13 cellular contexts compared by ENCODE assay signal in genomic region chr22:37462426-37462825, GRCh38. TPM values are rescaled to one million over a fixed set of nuclear protein-coding genes. Genes with fewer than 3 reads are reported as not detected.
DNase-seq lines count a peak whose midpoint lies in the region; ATAC-seq and TF ChIP-seq lines count a peak whose summit lies in the region.
"Had no signal": no experiment of that assay in that cellular context is flagged by ENCODE, and none has a peak within 500 bp of the region (broad histone marks: within the 10 kb centered on the region; RNA-seq: fewer than 3 reads in every experiment).

No MANE protein-coding gene starts in this region.

- no peaks in the 10 kb centered on the region for H3K36me3 ChIP-seq in SK-N-SH (replicated peaks in 1 of 2; ENCODE audit: control insufficient read depth in 1 of 2, insufficient read depth in 2 of 2, low read length in 1 of 2)
- peaks cover 24% of the 10 kb centered on the region for H3K36me3 ChIP-seq in BLaER1
- H3K36me3 ChIP-seq: HAP-1 had no signal

- H3K4me2 ChIP-seq in SK-N-SH = no peak overlapping the region
- 0 out of 2 replicates have a peak overlapping the region, but pooled peaks have one; percentile 12 for H3K4me2 ChIP-seq in BLaER1

- ATAC-seq in SK-N-SH treated with all-trans-retinoic acid at 6 μM for 48 hours = no peak; the same call in 2 of the 3 replicates

- H3K27me3 ChIP-seq in SK-N-SH (ENCODE audit: insufficient read depth) (0 out of 2 replicates have a peak, but pooled peaks cover 7% of the 10 kb centered on the region), BLaER1 (no peaks in the 10 kb centered on the region)

- TF ChIP-seq RAD21 in SK-N-SH (IDR thresholded peaks at IDR 0.05; ENCODE audit: low read length) = no peak

- no peak overlapping the region for H3K4me3 ChIP-seq in SK-N-SH (ENCODE audit: low read depth in 2 of 2, low read length in 1 of 2)
- no peak overlapping the region for H3K4me3 ChIP-seq in BLaER1
- H3K4me3 ChIP-seq: HAP-1 had no signal

- TF ChIP-seq CTCF in SK-N-SH (IDR thresholded peaks at IDR 0.05) (no peak), brain (conservative IDR thresholded peaks at IDR 0.05) (no peak)

- H3K9me3 ChIP-seq in SK-N-SH (no peaks in the 10 kb centered on the region), BLaER1 (no peaks in the 10 kb centered on the region)
- H3K9me3 ChIP-seq: HAP-1 had no signal

- H3K4me1 Mint-ChIP-seq in brain = peaks cover 52% of the 10 kb centered on the region

- H3K4me3 Mint-ChIP-seq in brain = peak overlapping the region in 1 of 5 experiments; percentile 32
- H3K4me3 Mint-ChIP-seq: CD4-positive, alpha-beta memory T cell had no signal

- H3K27me3 Mint-ChIP-seq in brain = peaks cover 13% of the 10 kb centered on the region
- H3K27me3 Mint-ChIP-seq: CD4-positive, alpha-beta memory T cell had no signal

- no peaks in the 10 kb centered on the region for H4K20me1 ChIP-seq in SK-N-SH (ENCODE audit: insufficient read depth)
- peaks cover 62% of the 10 kb centered on the region for H4K20me1 ChIP-seq in BLaER1

- no peaks in the 10 kb centered on the region for H3K9me2 ChIP-seq in SK-N-SH

- H3K79me2 ChIP-seq in SK-N-SH (ENCODE audit: insufficient read depth) = no peaks in the 10 kb centered on the region

- H3K9ac ChIP-seq in SK-N-SH (no peak overlapping the region), BLaER1 (no peak overlapping the region)

- no peaks in the 10 kb centered on the region for H3F3A ChIP-seq in SK-N-SH (replicated peaks; ENCODE audit: insufficient read depth)

- TF ChIP-seq EP300 in SK-N-SH (IDR thresholded peaks at IDR 0.05; ENCODE audit: borderline replicate concordance in 1 of 2, low read depth in 1 of 2, low read length in 1 of 2) = peak in 1 of 2 experiments; percentile 80; a peak in 2 of 4 replicates

- POLR2A ChIA-PET in SK-N-SH (lab: Yijun Ruan, JAX) = no interaction called here

- peak overlapping the region in 3 of 5 experiments; percentile 43 to 93 (median 86) for H3K27ac Mint-ChIP-seq in brain

- CTCF ChIA-PET in SK-N-SH (lab: Yijun Ruan, JAX) = interaction anchor here (1.2 to 3.2 kb wide), 7 partner anchors 10 to 146 kb away, joined by 3 to 17 read pairs (median 7); no protein-coding TSS in a partner anchor

- 8% methylated on average over 5 of the region's 5 CpGs for WGBS in SK-N-SH (ENCODE audit: low lambda C conversion rate)

- no peaks in the 10 kb centered on the region for H3K36me3 Mint-ChIP-seq in brain

- DNase-seq in SK-N-SH (peak; percentile 69), NCI-H146 treated with DMSO at 0.1 percent for 48 hours (lab: John Stamatoyannopoulos, UW; ENCODE audit: unreplicated experiment) (peak; percentile 14), NCI-H526 (lab: John Stamatoyannopoulos, UW) (no peak), NCI-H1105 treated with DMSO at 0.1 percent for 48 hours (lab: John Stamatoyannopoulos, UW) (no peak)
- DNase-seq: 8988T; C1 segment of cervical spinal cord; CD4-positive, alpha-beta memory T cell; DMS153; GF-D8 had no signal

- H3K27ac ChIP-seq in SK-N-SH (ENCODE audit: low read depth in 2 of 2, low read length in 1 of 2) = peak overlapping the region in 1 of 2 experiments; percentile 78; a peak in 2 of 4 replicates
- H3K27ac ChIP-seq in BLaER1 = no peak overlapping the region

- H3K4me1 ChIP-seq in SK-N-SH (ENCODE audit: control insufficient read depth in 1 of 2, insufficient read depth in 2 of 2, low read depth in 1 of 2, low read length in 1 of 2) (peaks cover 0 to 27% of the 10 kb centered on the region in 2 experiments; a peak in 1 of 4 replicates), BLaER1 (peaks cover 33% of the 10 kb centered on the region)
- H3K4me1 ChIP-seq: HAP-1 had no signal

- H2AFZ ChIP-seq in SK-N-SH (ENCODE audit: low read depth) = no peak overlapping the region

- peaks cover 0 to 8% (median 0%) of the 10 kb centered on the region in 5 experiments for H3K9me3 Mint-ChIP-seq in brain
- H3K9me3 Mint-ChIP-seq: CD4-positive, alpha-beta memory T cell had no signal

TF ChIP-seq in SK-N-SH, 30 proteins besides CTCF, POLR2A, EP300 and RAD21:
- TF ChIP-seq MXI1 (IDR thresholded peaks at IDR 0.05; ENCODE audit: low read depth, low read length) (peak; percentile 54; the same call in 1 of the 2 replicates), TCF12 (IDR thresholded peaks at IDR 0.05) (peak; percentile 11; the same call in 1 of the 2 replicates), GATA2 (CRISPR knock-in tag; IDR thresholded peaks at IDR 0.05) (peak; percentile 47; the same call in 1 of the 2 replicates), CHD2 (IDR thresholded peaks at IDR 0.05; ENCODE audit: low read length, partially characterized antibody) (peak; percentile 46), SMC3 (IDR thresholded peaks at IDR 0.05; ENCODE audit: low read depth, low read length) (no peak), FOXM1 (IDR thresholded peaks at IDR 0.05; ENCODE audit: low read depth) (no peak), RCOR1 (IDR thresholded peaks at IDR 0.05; ENCODE audit: low read length) (peak; percentile 62)
TF ChIP-seq in SK-N-SH: peak in this region for 5.

TF ChIP-seq in SK-N-SH treated with all-trans-retinoic acid at 6 μM for 48 hours, 23 proteins besides CTCF, POLR2A, EP300 and RAD21:
- TF ChIP-seq TOX (CRISPR knock-in tag; IDR thresholded peaks at IDR 0.05; ENCODE audit: borderline replicate concordance) = no peak
- TF ChIP-seq SNAI2 (CRISPR knock-in tag; IDR thresholded peaks at IDR 0.05) = no peak
- TF ChIP-seq RARB (CRISPR knock-in tag; IDR thresholded peaks at IDR 0.05) = no peak
- TF ChIP-seq TSHZ2 (CRISPR knock-in tag; IDR thresholded peaks at IDR 0.05) = no peak
- TF ChIP-seq GLIS3 (CRISPR knock-in tag; IDR thresholded peaks at IDR 0.05) = no peak
- no peak for TF ChIP-seq CSDC2 (CRISPR knock-in tag; IDR thresholded peaks at IDR 0.05)

RNA-seq across cellular contexts. Expression of gene MFNG, which starts 23.8 kb away (rescaled TPM):
- polyA plus RNA-seq in SK-N-SH (2012; rRNA removed) (0.18 and 0.34 TPM in 2 replicates), brain (ENCODE audit: insufficient read depth, low read depth, low replicate concordance) (6.8 TPM)
- 0.13 and 0.14 TPM in 2 replicates for polyA plus RNA-seq in SK-N-SH (2012; cell fraction: cytosol; rRNA removed)
- 1.4 and 2.6 TPM in 2 replicates for polyA plus RNA-seq in SK-N-SH (2012; cell fraction: nucleus; rRNA removed)

RNA-seq across cellular contexts. Expression of gene ELFN2, which starts 35.1 kb away (rescaled TPM):
- polyA plus RNA-seq in SK-N-SH (2012; rRNA removed) (2.4 and 2.8 TPM in 2 replicates), brain (ENCODE audit: insufficient read depth, low read depth, low replicate concordance) (3.7 TPM)
- polyA plus RNA-seq in SK-N-SH (2012; cell fraction: cytosol; rRNA removed) = 1.0 and 1.4 TPM in 2 replicates
- polyA plus RNA-seq in SK-N-SH (2012; cell fraction: nucleus; rRNA removed) = 10.1 and 10.5 TPM in 2 replicates
- polyA plus RNA-seq: CD4-positive, alpha-beta memory T cell had no signal

RNA-seq across cellular contexts. Expression of gene CARD10, which starts 56.8 kb away (rescaled TPM):
- polyA plus RNA-seq in SK-N-SH (2012; rRNA removed) (13.9 and 14.5 TPM in 2 replicates), brain (ENCODE audit: insufficient read depth, low read depth, low replicate concordance) (3.7 TPM)
- polyA plus RNA-seq in SK-N-SH (2012; cell fraction: cytosol; rRNA removed) = 4.4 and 7.2 TPM in 2 replicates
- polyA plus RNA-seq in SK-N-SH (2012; cell fraction: nucleus; rRNA removed) = 27.9 and 29.5 TPM in 2 replicates
- polyA plus RNA-seq: CD4-positive, alpha-beta memory T cell had no signal

Comparison
In these comparisons a context has a peak if more than half of its experiments do, and no peak if none do; other contexts are left out.
1. DNase-seq: peak in SK-N-SH (single experiment) and NCI-H146 treated with DMSO at 0.1 percent for 48 hours (single experiment); none in NCI-H526 (0 of 2) and NCI-H1105 treated with DMSO at 0.1 percent for 48 hours (single experiment).